ENCODE assay signal across 21 cellular contexts in genomic region chr7:45710271-45711160, GRCh38.
DNase-seq lines count a peak whose midpoint lies in the region; ATAC-seq and TF ChIP-seq lines count a peak whose summit lies in the region.
"Had no signal": no experiment of that assay in that cellular context is flagged by ENCODE, and none has a peak within 500 bp of the region (broad histone marks: within the 10 kb centered on the region; RNA-seq: fewer than 3 reads in every experiment).

No MANE protein-coding gene starts in this region.

- H3K9me3 ChIP-seq in spleen, result no peaks in the 10 kb centered on the region
- H3K9me3 ChIP-seq: BE2C, pancreas, transverse colon had no signal

- intact Hi-C loops in activated naive CD4-positive, alpha-beta T cell treated with anti-CD3 and anti-CD28 coated beads for 36 hours (cut with micrococcal nuclease), result no loop called here
- intact Hi-C loops in spleen (cut with DNase I; ENCODE audit: low total_unique reads), result no loop called here

- ATAC-seq in activated naive CD4-positive, alpha-beta T cell treated with anti-CD3 and anti-CD28 coated beads, Interleukin-2, amount 50 U/mL, for 72 hours, result peak; percentile 13 to 40
- ATAC-seq in left lobe of liver (peak; percentile 6), HG02973 (IDR thresholded peaks at IDR 0.05; ENCODE audit: unreplicated experiment) (no peak), HG02885 (IDR thresholded peaks at IDR 0.05; ENCODE audit: poor library complexity, unreplicated experiment) (no peak)
- ATAC-seq: activated CD4-positive, alpha-beta T cell treated with anti-CD3 and anti-CD28 coated beads for 36 hours; GM23338 had no signal

- H3K27ac ChIP-seq in spleen, result peak overlapping the region in 7 of 8 donors; percentile 22 to 74 (median 59)
- H3K27ac ChIP-seq: pancreas, RWPE1, transverse colon had no signal

- H3K27ac Mint-ChIP-seq in activated naive CD4-positive, alpha-beta T cell treated with anti-CD3 and anti-CD28 coated beads, Interleukin-2, amount 50 U/mL, for 72 hours, result no peak overlapping the region
- H3K27ac Mint-ChIP-seq in activated naive CD4-positive, alpha-beta T cell treated with anti-CD3 and anti-CD28 coated beads for 36 hours, result no peak overlapping the region
- H3K27ac Mint-ChIP-seq: activated CD4-positive, alpha-beta T cell treated with anti-CD3 and anti-CD28 coated beads for 36 hours; CD8-positive, alpha-beta memory T cell; GM23338; natural killer cell treated with Interleukin-12 subunit alpha and Interleukin-12 subunit beta and Interleukin-15 and Interleukin-18, amount 100 ng/mL, for 72 hours had no signal

- H3K36me3 ChIP-seq in spleen, result no peaks in the 10 kb centered on the region
- H3K36me3 ChIP-seq: BE2C, pancreas, transverse colon had no signal

- H3K4me1 ChIP-seq in spleen, result peaks cover 0 to 5% (median 0%) of the 10 kb centered on the region in 6 donors
- H3K4me1 ChIP-seq: BE2C, pancreas, transverse colon had no signal

- no peak overlapping the region for H3K4me3 ChIP-seq in spleen
- H3K4me3 ChIP-seq: GM23338, pancreas, transverse colon had no signal

- no peak overlapping the region for H3K4me3 Mint-ChIP-seq in activated naive CD4-positive, alpha-beta T cell treated with anti-CD3 and anti-CD28 coated beads for 36 hours
- H3K4me3 Mint-ChIP-seq: activated CD4-positive, alpha-beta T cell treated with anti-CD3 and anti-CD28 coated beads for 36 hours; CD8-positive, alpha-beta memory T cell; GM23338; natural killer cell treated with Interleukin-12 subunit alpha and Interleukin-12 subunit beta and Interleukin-15 and Interleukin-18, amount 100 ng/mL, for 72 hours had no signal

- WGBS in spleen, 5 donors, result 75 to 94% (median 92%) methylated on average over 12 to 13 of the region's 13 CpGs

- H3K9me3 Mint-ChIP-seq in activated naive CD4-positive, alpha-beta T cell treated with anti-CD3 and anti-CD28 coated beads, Interleukin-2, amount 50 U/mL, for 72 hours, result no peaks in the 10 kb centered on the region
- H3K9me3 Mint-ChIP-seq in activated naive CD4-positive, alpha-beta T cell treated with anti-CD3 and anti-CD28 coated beads for 36 hours, result no peaks in the 10 kb centered on the region
- H3K9me3 Mint-ChIP-seq: CD8-positive, alpha-beta memory T cell; GM23338; natural killer cell treated with Interleukin-12 subunit alpha and Interleukin-12 subunit beta and Interleukin-15 and Interleukin-18, amount 100 ng/mL, for 72 hours had no signal

- H3K36me3 Mint-ChIP-seq in activated naive CD4-positive, alpha-beta T cell treated with anti-CD3 and anti-CD28 coated beads, Interleukin-2, amount 50 U/mL, for 72 hours, result no peaks in the 10 kb centered on the region
- H3K36me3 Mint-ChIP-seq in activated naive CD4-positive, alpha-beta T cell treated with anti-CD3 and anti-CD28 coated beads for 36 hours (ENCODE audit: low read depth), result no peaks in the 10 kb centered on the region
- H3K36me3 Mint-ChIP-seq: CD8-positive, alpha-beta memory T cell; natural killer cell treated with Interleukin-12 subunit alpha and Interleukin-12 subunit beta and Interleukin-15 and Interleukin-18, amount 100 ng/mL, for 72 hours had no signal

- no peaks in the 10 kb centered on the region for H3K27me3 ChIP-seq in spleen (replicated peaks in 1 of 7)
- H3K27me3 ChIP-seq: BE2C, pancreas, transverse colon had no signal

- CTCF ChIA-PET in activated naive CD4-positive, alpha-beta T cell treated with anti-CD3 and anti-CD28 coated beads for 36 hours (lab: Charles Lee), result no interaction called here

- TF ChIP-seq CTCF in spleen (IDR thresholded peaks at IDR 0.05 in 8 of 11, conservative IDR thresholded peaks at IDR 0.05 in 3 of 11), result no peak

- H3K27me3 Mint-ChIP-seq in activated naive CD4-positive, alpha-beta T cell treated with anti-CD3 and anti-CD28 coated beads for 36 hours (ENCODE audit: low read depth), result no peaks in the 10 kb centered on the region

- H3K4me1 Mint-ChIP-seq in activated naive CD4-positive, alpha-beta T cell treated with anti-CD3 and anti-CD28 coated beads for 36 hours (ENCODE audit: low read depth), result no peaks in the 10 kb centered on the region
- H3K4me1 Mint-ChIP-seq: activated CD4-positive, alpha-beta T cell treated with anti-CD3 and anti-CD28 coated beads for 36 hours; CD8-positive, alpha-beta memory T cell; GM23338 had no signal

- peak in 1 of 2 donors; percentile 0 for DNase-seq in activated naive CD4-positive, alpha-beta T cell treated with anti-CD3 and anti-CD28 coated beads, Interleukin-2, amount 50 U/mL, for 72 hours (ENCODE audit: low spot score in 2 of 2)
- DNase-seq in activated naive CD4-positive, alpha-beta T cell treated with anti-CD3 and anti-CD28 coated beads for 36 hours, result no peak
- DNase-seq in activated CD8-positive, alpha-beta memory T cell treated with anti-CD3 and anti-CD28 coated beads, Interleukin-2, amount 50 U/mL, for 48 hours, result peak; percentile 25
- DNase-seq in left lobe of liver (ENCODE audit: low spot score), result no peak
- DNase-seq in spleen, result peak; percentile 54
- DNase-seq in NCI-H69 (lab: John Stamatoyannopoulos, UW), result no peak
- DNase-seq: ACHN; activated CD4-positive, alpha-beta T cell treated with anti-CD3 and anti-CD28 coated beads for 36 hours; activated gamma-delta T cell; BE2C; CD8-positive, alpha-beta memory T cell; DMS153; glutamatergic neuron; NCI-H446 treated with DMSO at 0.1 percent for 48 hours had no signal

- no peak for TF ChIP-seq POLR2A in spleen (IDR thresholded peaks at IDR 0.05)

Comparison
In these comparisons a context has a peak if more than half of its experiments do, and no peak if none do; other contexts are left out.
1. ATAC-seq: peak in activated naive CD4-positive, alpha-beta T cell treated with anti-CD3 and anti-CD28 coated beads, Interleukin-2, amount 50 U/mL, for 72 hours (2 of 2) and left lobe of liver (single experiment); none in HG02973 (single experiment) and HG02885 (single experiment).
2. DNase-seq: peak in activated CD8-positive, alpha-beta memory T cell treated with anti-CD3 and anti-CD28 coated beads, Interleukin-2, amount 50 U/mL, for 48 hours (single experiment) and spleen (single experiment); none in activated naive CD4-positive, alpha-beta T cell treated with anti-CD3 and anti-CD28 coated beads for 36 hours (single experiment), left lobe of liver (single experiment) and NCI-H69 (single experiment).